22 cellular contexts compared by ENCODE assay signal in the genomic region with DNA sequence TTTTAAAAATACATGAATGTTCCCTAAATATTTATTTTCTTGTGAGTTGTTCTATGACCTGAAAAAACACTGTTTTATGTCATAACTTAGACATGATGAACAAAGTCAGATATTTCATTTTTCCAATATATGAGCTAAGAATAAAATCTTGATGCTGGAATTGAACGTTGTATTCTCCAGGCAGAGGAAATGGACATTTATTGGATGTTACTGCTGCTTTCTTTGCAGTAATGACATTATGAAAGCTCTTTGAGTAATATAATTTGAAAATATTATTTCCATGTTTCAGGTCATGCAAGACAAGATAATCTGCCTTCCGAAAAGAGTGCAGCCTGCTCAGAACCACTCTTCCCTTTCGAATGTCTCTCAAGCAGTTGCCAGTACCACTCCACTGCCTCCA.
DNase-seq lines count a peak whose midpoint lies in the region; ATAC-seq and TF ChIP-seq lines count a peak whose summit lies in the region.
"Had no signal": no experiment of that assay in that cellular context is flagged by ENCODE, and none has a peak within 500 bp of the region (broad histone marks: within the 10 kb centered on the region; RNA-seq: fewer than 3 reads in every experiment).

No MANE protein-coding gene starts in this region.

- DNase-seq in activated CD4-positive, alpha-beta T cell treated with anti-CD3 and anti-CD28 coated beads, Interleukin-2, amount 10 ng/mL, durations not matched to agents 24 days and 14 days, result no peak
- DNase-seq in activated CD4-positive, alpha-beta T cell treated with anti-CD3 and anti-CD28 coated beads, Interleukin-2, amount 10 ng/mL, durations not matched to agents 7 days and 5 days, result no peak
- DNase-seq in left ventricle myocardium inferior (no peak), left ventricle myocardium superior (no peak), NCI-H187 treated with DMSO at 0.1 percent for 48 hours (lab: John Stamatoyannopoulos, UW) (no peak), erythroblast (lab: John Stamatoyannopoulos, UW) (no peak)
- no peak for DNase-seq in activated T-helper 2 cell treated with anti-CD3 and anti-CD28 coated beads, Interferon-gamma antibody, Interleukin-2, Interleukin-4, amounts not matched to agents 10 μg/mL and 5 μg/mL and 100 μg/mL, durations not matched to agents 14 hours and 24 hours and 36 hours (ENCODE audit: low spot score)
- no peak for DNase-seq in stimulated activated naive B cell treated with anti-CD40 and anti-IgM and Interleukin-4, amounts not matched to agents 10 μg/mL and 1 μg/mL and 100 μg/mL, for 72 hours
- DNase-seq: COR-L47; GDM1; H9; Kasumi-1; NCI-H1092 treated with DMSO at 0.1 percent for 48 hours; NCI-H1436; NCI-H187; NCI-H524; NCI-H774; NK-92 treated with Interleukin-12 subunit alpha and Interleukin-12 subunit beta, amount 100 ng/mL, for 24 hours; PC-3 had no signal

- H3K4me1 ChIP-seq in left ventricle myocardium inferior, result peaks cover 33% of the 10 kb centered on the region

- no peak for ATAC-seq in left ventricle myocardium superior
- no peak for ATAC-seq in stimulated activated naive B cell treated with anti-CD40 and anti-IgM and Interleukin-4, amounts not matched to agents 10 μg/mL and 1 μg/mL and 100 μg/mL, for 72 hours (replicated peaks)
- ATAC-seq: GM12878, GM23338, K562, PC-3 had no signal

- TF ChIP-seq CTCF in left ventricle myocardium inferior (IDR thresholded peaks at IDR 0.05; ENCODE audit: borderline replicate concordance), result no peak

- intact Hi-C loops in activated CD4-positive, alpha-beta T cell treated with anti-CD3 and anti-CD28 coated beads, Interleukin-2, amount 10 ng/mL, durations not matched to agents 24 days and 14 days (cut with micrococcal nuclease), result no loop called here
- intact Hi-C loops in left ventricle myocardium inferior (cut with micrococcal nuclease), result loop anchor here (10.0 kb wide), 2 partner anchors 52 to 78 kb away; a partner anchor contains a TSS
- intact Hi-C loops in left ventricle myocardium superior (cut with micrococcal nuclease), result no loop called here
- intact Hi-C loops in activated T-helper 2 cell treated with anti-CD3 and anti-CD28 coated beads, Interferon-gamma antibody, Interleukin-2, Interleukin-4, amounts not matched to agents 10 μg/mL and 5 μg/mL and 100 μg/mL, durations not matched to agents 14 hours and 24 hours and 36 hours (cut with micrococcal nuclease), result no loop called here

- peaks cover 83% of the 10 kb centered on the region for H3K36me3 Mint-ChIP-seq in activated CD4-positive, alpha-beta T cell treated with anti-CD3 and anti-CD28 coated beads, Interleukin-2, amount 10 ng/mL, durations not matched to agents 24 days and 14 days (ENCODE audit: low read depth)
- peaks cover 79% of the 10 kb centered on the region for H3K36me3 Mint-ChIP-seq in activated CD4-positive, alpha-beta T cell treated with anti-CD3 and anti-CD28 coated beads, Interleukin-2, amount 10 ng/mL, durations not matched to agents 7 days and 5 days (ENCODE audit: low read depth)
- peaks cover 87% of the 10 kb centered on the region for H3K36me3 Mint-ChIP-seq in activated T-helper 2 cell treated with anti-CD3 and anti-CD28 coated beads, Interferon-gamma antibody, Interleukin-2, Interleukin-4, amounts not matched to agents 10 μg/mL and 5 μg/mL and 100 μg/mL, durations not matched to agents 14 hours and 24 hours and 36 hours (ENCODE audit: low read depth)
- peaks cover 54 to 75% of the 10 kb centered on the region in 2 donors for H3K36me3 Mint-ChIP-seq in stimulated activated naive B cell treated with anti-CD40 and anti-IgM and Interleukin-4, amounts not matched to agents 10 μg/mL and 1 μg/mL and 100 μg/mL, for 72 hours

- no peaks in the 10 kb centered on the region for H3K9me3 Mint-ChIP-seq in activated CD4-positive, alpha-beta T cell treated with anti-CD3 and anti-CD28 coated beads, Interleukin-2, amount 10 ng/mL, durations not matched to agents 24 days and 14 days
- H3K9me3 Mint-ChIP-seq in activated CD4-positive, alpha-beta T cell treated with anti-CD3 and anti-CD28 coated beads, Interleukin-2, amount 10 ng/mL, durations not matched to agents 7 days and 5 days, result no peaks in the 10 kb centered on the region
- no peaks in the 10 kb centered on the region for H3K9me3 Mint-ChIP-seq in activated T-helper 2 cell treated with anti-CD3 and anti-CD28 coated beads, Interferon-gamma antibody, Interleukin-2, Interleukin-4, amounts not matched to agents 10 μg/mL and 5 μg/mL and 100 μg/mL, durations not matched to agents 14 hours and 24 hours and 36 hours
- H3K9me3 Mint-ChIP-seq in stimulated activated naive B cell treated with anti-CD40 and anti-IgM and Interleukin-4, amounts not matched to agents 10 μg/mL and 1 μg/mL and 100 μg/mL, for 72 hours, result peaks cover 0 to 2% of the 10 kb centered on the region in 2 donors
- H3K9me3 Mint-ChIP-seq: GM23338, H9 had no signal

- H3K27me3 Mint-ChIP-seq in activated CD4-positive, alpha-beta T cell treated with anti-CD3 and anti-CD28 coated beads, Interleukin-2, amount 10 ng/mL, durations not matched to agents 24 days and 14 days, result no peaks in the 10 kb centered on the region
- no peaks in the 10 kb centered on the region for H3K27me3 Mint-ChIP-seq in activated CD4-positive, alpha-beta T cell treated with anti-CD3 and anti-CD28 coated beads, Interleukin-2, amount 10 ng/mL, durations not matched to agents 7 days and 5 days
- no peaks in the 10 kb centered on the region for H3K27me3 Mint-ChIP-seq in activated T-helper 2 cell treated with anti-CD3 and anti-CD28 coated beads, Interferon-gamma antibody, Interleukin-2, Interleukin-4, amounts not matched to agents 10 μg/mL and 5 μg/mL and 100 μg/mL, durations not matched to agents 14 hours and 24 hours and 36 hours (ENCODE audit: low read depth)
- no peaks in the 10 kb centered on the region for H3K27me3 Mint-ChIP-seq in stimulated activated naive B cell treated with anti-CD40 and anti-IgM and Interleukin-4, amounts not matched to agents 10 μg/mL and 1 μg/mL and 100 μg/mL, for 72 hours

- POLR2A ChIA-PET in activated CD4-positive, alpha-beta T cell treated with anti-CD3 and anti-CD28 coated beads, Interleukin-2, amount 10 ng/mL, durations not matched to agents 7 days and 5 days (lab: Charles Lee), result no interaction called here

- H3K4me3 ChIP-seq in left ventricle myocardium inferior, result no peak overlapping the region
- H3K4me3 ChIP-seq: GM12878, GM23338, K562 had no signal

- peaks cover 47% of the 10 kb centered on the region for H3K4me1 Mint-ChIP-seq in activated CD4-positive, alpha-beta T cell treated with anti-CD3 and anti-CD28 coated beads, Interleukin-2, amount 10 ng/mL, durations not matched to agents 24 days and 14 days
- peaks cover 38% of the 10 kb centered on the region for H3K4me1 Mint-ChIP-seq in activated CD4-positive, alpha-beta T cell treated with anti-CD3 and anti-CD28 coated beads, Interleukin-2, amount 10 ng/mL, durations not matched to agents 7 days and 5 days
- peaks cover 56% of the 10 kb centered on the region for H3K4me1 Mint-ChIP-seq in activated T-helper 2 cell treated with anti-CD3 and anti-CD28 coated beads, Interferon-gamma antibody, Interleukin-2, Interleukin-4, amounts not matched to agents 10 μg/mL and 5 μg/mL and 100 μg/mL, durations not matched to agents 14 hours and 24 hours and 36 hours (ENCODE audit: low read depth)
- peaks cover 13 to 21% of the 10 kb centered on the region in 2 donors for H3K4me1 Mint-ChIP-seq in stimulated activated naive B cell treated with anti-CD40 and anti-IgM and Interleukin-4, amounts not matched to agents 10 μg/mL and 1 μg/mL and 100 μg/mL, for 72 hours

- CTCF ChIA-PET in activated CD4-positive, alpha-beta T cell treated with anti-CD3 and anti-CD28 coated beads, Interleukin-2, amount 10 ng/mL, durations not matched to agents 7 days and 5 days (lab: Charles Lee), result interaction anchor here (0.5 to 1.7 kb wide), 3 partner anchors 10 to 151 kb away, joined by 3 to 4 read pairs (median 3); no protein-coding TSS in a partner anchor

- H3K4me3 Mint-ChIP-seq in activated CD4-positive, alpha-beta T cell treated with anti-CD3 and anti-CD28 coated beads, Interleukin-2, amount 10 ng/mL, durations not matched to agents 24 days and 14 days, result no peak overlapping the region
- H3K4me3 Mint-ChIP-seq in activated CD4-positive, alpha-beta T cell treated with anti-CD3 and anti-CD28 coated beads, Interleukin-2, amount 10 ng/mL, durations not matched to agents 7 days and 5 days, result no peak overlapping the region
- no peak overlapping the region for H3K4me3 Mint-ChIP-seq in activated T-helper 2 cell treated with anti-CD3 and anti-CD28 coated beads, Interferon-gamma antibody, Interleukin-2, Interleukin-4, amounts not matched to agents 10 μg/mL and 5 μg/mL and 100 μg/mL, durations not matched to agents 14 hours and 24 hours and 36 hours (ENCODE audit: low read depth)
- no peak overlapping the region for H3K4me3 Mint-ChIP-seq in stimulated activated naive B cell treated with anti-CD40 and anti-IgM and Interleukin-4, amounts not matched to agents 10 μg/mL and 1 μg/mL and 100 μg/mL, for 72 hours
- H3K4me3 Mint-ChIP-seq: GM23338, H9 had no signal

- no peaks in the 10 kb centered on the region for H3K27me3 ChIP-seq in left ventricle myocardium inferior (ENCODE audit: low read depth)

- peaks cover 30% of the 10 kb centered on the region for H3K36me3 ChIP-seq in left ventricle myocardium inferior

- no peak for TF ChIP-seq POLR2A in erythroblast (IDR thresholded peaks at IDR 0.05; ENCODE audit: low read length)

- peak overlapping the region; percentile 60 for H3K27ac Mint-ChIP-seq in activated CD4-positive, alpha-beta T cell treated with anti-CD3 and anti-CD28 coated beads, Interleukin-2, amount 10 ng/mL, durations not matched to agents 24 days and 14 days
- H3K27ac Mint-ChIP-seq in activated CD4-positive, alpha-beta T cell treated with anti-CD3 and anti-CD28 coated beads, Interleukin-2, amount 10 ng/mL, durations not matched to agents 7 days and 5 days, result no peak overlapping the region
- peak overlapping the region; percentile 26 for H3K27ac Mint-ChIP-seq in activated T-helper 2 cell treated with anti-CD3 and anti-CD28 coated beads, Interferon-gamma antibody, Interleukin-2, Interleukin-4, amounts not matched to agents 10 μg/mL and 5 μg/mL and 100 μg/mL, durations not matched to agents 14 hours and 24 hours and 36 hours
- H3K27ac Mint-ChIP-seq in stimulated activated naive B cell treated with anti-CD40 and anti-IgM and Interleukin-4, amounts not matched to agents 10 μg/mL and 1 μg/mL and 100 μg/mL, for 72 hours, result peak overlapping the region; percentile 56
- H3K27ac Mint-ChIP-seq: GM23338, H9 had no signal

- no peaks in the 10 kb centered on the region for H3K9me3 ChIP-seq in left ventricle myocardium inferior (replicated peaks)

- peak overlapping the region; percentile 7 for H3K27ac ChIP-seq in left ventricle myocardium inferior (replicated peaks)
